14 cellular contexts compared by ENCODE assay signal in genomic region chr17:69597898-69598692, GRCh38.
DNase-seq lines count a peak whose midpoint lies in the region; ATAC-seq and TF ChIP-seq lines count a peak whose summit lies in the region.
"Had no signal": no experiment of that assay in that cellular context is flagged by ENCODE, and none has a peak within 500 bp of the region (broad histone marks: within the 10 kb centered on the region; RNA-seq: fewer than 3 reads in every experiment).

No MANE protein-coding gene starts in this region.

- no peaks in the 10 kb centered on the region for H3K4me1 ChIP-seq in psoas muscle
- H3K4me1 ChIP-seq: pancreas had no signal

- H3K4me3 ChIP-seq in psoas muscle, result no peak overlapping the region
- H3K4me3 ChIP-seq: pancreas, thoracic aorta had no signal

- no peak for TF ChIP-seq CTCF in psoas muscle (IDR thresholded peaks at IDR 0.05)

- no peaks in the 10 kb centered on the region for H3K36me3 ChIP-seq in psoas muscle (ENCODE audit: insufficient read depth in 1 of 2, low read depth in 1 of 2)
- H3K36me3 ChIP-seq: pancreas, thoracic aorta had no signal

- no peaks in the 10 kb centered on the region for H3K9me3 ChIP-seq in psoas muscle
- H3K9me3 ChIP-seq: pancreas, thoracic aorta had no signal

- intact Hi-C loops in psoas muscle (cut with DNase I), result no loop called here

- H3K27me3 ChIP-seq in psoas muscle (ENCODE audit: insufficient read depth in 3 of 3, low read length in 2 of 3), result no peaks in the 10 kb centered on the region
- H3K27me3 ChIP-seq: pancreas had no signal

- 75 to 82% (median 76%) methylated on average over 7 of the region's 7 CpGs for WGBS in psoas muscle, 3 donors

- no peak overlapping the region for H3K27ac ChIP-seq in psoas muscle
- H3K27ac ChIP-seq: pancreas, thoracic aorta had no signal

- ATAC-seq in psoas muscle, result no peak
- ATAC-seq: HCT116, pancreas had no signal

- DNase-seq in A172 (ENCODE audit: low spot score) (peak; percentile 37), HCEC 1CT (peak; percentile 75), amniotic epithelial cell (ENCODE audit: low read depth) (peak; percentile 90), glomerular visceral epithelial cell (ENCODE audit: extremely low spot score) (peak; percentile 52), psoas muscle (no peak), NCI-H1092 (lab: John Stamatoyannopoulos, UW) (no peak), SHP77 treated with DMSO at 0.1 percent for 48 hours (lab: John Stamatoyannopoulos, UW) (no peak), GDM1 (lab: John Stamatoyannopoulos, UW) (no peak)
- DNase-seq: activated B cell treated with CpG ODN at 0.5 μM for 24 hours, midbrain, NCI-H1048, pancreas had no signal

Comparison
In these comparisons a context has a peak if more than half of its experiments do, and no peak if none do; other contexts are left out.
1. DNase-seq: peak in A172 (single experiment), HCEC 1CT (single experiment), amniotic epithelial cell (single experiment) and glomerular visceral epithelial cell (single experiment); none in psoas muscle (0 of 2), NCI-H1092 (single experiment), SHP77 treated with DMSO at 0.1 percent for 48 hours (single experiment) and GDM1 (single experiment).